ENCODE assay signal across 8 cellular contexts in the genomic region with DNA sequence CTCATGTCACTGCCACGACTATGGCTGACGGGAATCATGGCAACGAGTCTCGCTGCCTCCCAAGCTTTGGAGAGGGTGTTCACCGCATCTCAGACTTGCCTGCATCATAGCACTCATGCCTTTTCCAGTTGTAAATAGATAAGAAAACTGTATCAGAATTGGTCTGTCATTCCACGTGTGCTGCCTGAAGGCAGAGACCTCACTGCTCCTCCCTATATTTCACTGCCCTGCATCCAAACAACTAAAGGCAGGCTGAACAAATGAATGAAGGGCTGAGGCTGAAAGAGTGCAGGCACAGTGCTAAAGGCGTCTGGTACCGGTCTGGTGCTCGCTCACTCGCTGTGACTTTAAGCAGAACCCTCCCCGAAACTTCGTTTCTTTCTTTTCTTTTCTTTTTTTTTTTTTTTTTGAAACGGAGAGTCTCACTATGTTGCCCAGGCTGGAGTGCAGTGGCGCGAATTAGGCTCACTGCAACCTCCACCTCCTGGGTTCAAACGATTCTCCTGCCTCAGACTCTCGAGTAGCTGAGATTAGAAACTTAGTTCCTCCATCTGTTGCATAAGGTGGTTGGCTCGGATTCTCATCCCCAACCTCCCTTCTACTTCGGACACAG. TPM values are rescaled to one million over a fixed set of nuclear protein-coding genes. Genes with fewer than 3 reads are reported as not detected.
DNase-seq lines count a peak whose midpoint lies in the region; ATAC-seq and TF ChIP-seq lines count a peak whose summit lies in the region.

No MANE protein-coding gene starts in this region.

- POLR2A ChIA-PET in T-cell (lab: Charles Lee): interaction anchor here (0.6 to 1.4 kb wide), 5 partner anchors 25 to 697 kb away, joined by 3 to 12 read pairs (median 4); partner anchors contain the start of genes HECTD3 (in 1 of the 2) and UROD (in 1 of the 2)

- no peak for TF ChIP-seq EP300 in gastroesophageal sphincter (IDR thresholded peaks at IDR 0.05)

- TF ChIP-seq CTCF in CD14-positive monocyte (IDR thresholded peaks at IDR 0.05): no peak
- no peak for TF ChIP-seq CTCF in gastroesophageal sphincter (IDR thresholded peaks at IDR 0.05)

- TF ChIP-seq POLR2A in gastroesophageal sphincter (IDR thresholded peaks at IDR 0.05): no peak

- peaks cover 0 to 44% (median 8%) of the 10 kb centered on the region in 3 donors for H3K4me1 ChIP-seq in gastroesophageal sphincter

- peaks cover 0 to 2% (median 0%) of the 10 kb centered on the region in 7 donors for H3K9me3 Mint-ChIP-seq in CD14-positive monocyte
- H3K9me3 Mint-ChIP-seq in T-cell: no peaks in the 10 kb centered on the region

- H3K9me3 ChIP-seq in gastroesophageal sphincter: no peaks in the 10 kb centered on the region

- H3K27ac Mint-ChIP-seq in CD14-positive monocyte (peak overlapping the region; percentile 89 to 98 (median 94)), T-cell (peak overlapping the region; percentile 92 to 93)

- H3K27me3 Mint-ChIP-seq in CD14-positive monocyte (ENCODE audit: low read depth in 3 of 3) (no peaks in the 10 kb centered on the region), T-cell (no peaks in the 10 kb centered on the region)

- H3K4me3 Mint-ChIP-seq in CD14-positive monocyte: peak overlapping the region; percentile 98
- peak overlapping the region; percentile 95 to 99 (median 99) for H3K4me3 Mint-ChIP-seq in T-cell

- 2 to 13% methylated on average over 5 to 14 of the region's 19 CpGs for WGBS in gastroesophageal sphincter (ENCODE audit: low coverage in 1 of 2), 2 donors

- H3K27ac ChIP-seq in gastroesophageal sphincter: peak overlapping the region; percentile 27 to 79 (median 77)

- H3K36me3 Mint-ChIP-seq in CD14-positive monocyte (peaks cover 5 to 7% of the 10 kb centered on the region in 2 donors), T-cell (peaks cover 4% of the 10 kb centered on the region)

- peaks cover 0 to 8% of the 10 kb centered on the region in 2 donors for H3K36me3 ChIP-seq in gastroesophageal sphincter

- H3K27me3 ChIP-seq in gastroesophageal sphincter: no peaks in the 10 kb centered on the region

- H3K4me1 Mint-ChIP-seq in CD14-positive monocyte (peaks cover 16% of the 10 kb centered on the region), T-cell (peaks cover 22 to 28% (median 27%) of the 10 kb centered on the region in 3 donors)

- ATAC-seq in GM21717 (IDR thresholded peaks at IDR 0.05; ENCODE audit: unreplicated experiment) (peak; percentile 6), T-cell (replicated peaks in 1 of 4) (peak in 1 of 4 experiments; percentile 1), gastroesophageal sphincter (peak; percentile 73), HG03039 (IDR thresholded peaks at IDR 0.05; ENCODE audit: unreplicated experiment) (no peak)

- intact Hi-C loops in CD14-positive monocyte (cut with micrococcal nuclease): loop anchor here (2.0 to 10.0 kb wide), 2 partner anchors 27 to 211 kb away; partner anchors contain the start of genes RPS8 (in 1 of the 2) and UROD (in 1 of the 2)

- CTCF ChIA-PET in T-cell (lab: Charles Lee): interaction anchor here (0.7 to 2.8 kb wide), 12 partner anchors 9 to 514 kb away, joined by 3 to 18 read pairs (median 3); partner anchors contain the start of genes CCDC163 (in 1 of the 2), HECTD3 (in 1 of the 2), MMACHC (in 1 of the 2) and MUTYH (in 1 of the 2)

- peak overlapping the region; percentile 70 to 89 for H3K4me3 ChIP-seq in gastroesophageal sphincter
- H3K4me3 ChIP-seq in skeletal muscle cell (ENCODE audit: low read depth, low read length): peak overlapping the region; percentile 91

- DNase-seq in CD14-positive monocyte (ENCODE audit: low spot score) (no peak), T-cell (no peak), skeletal muscle cell (ENCODE audit: low read depth) (no peak), NCI-H2196 (lab: John Stamatoyannopoulos, UW; ENCODE audit: unreplicated experiment) (no peak), ureter (ENCODE audit: low spot score) (no peak)

RNA-seq across cellular contexts. Expression of gene EIF2B3, which starts 0.5 kb away (rescaled TPM):
- 10 to 100 TPM; 14.7 to 18.0 TPM for polyA plus RNA-seq in CD14-positive monocyte
- total RNA-seq in T-cell (10 to 100 TPM; 14.6 to 18.3 (median 15.5) TPM), gastroesophageal sphincter (10 to 100 TPM; 19.9 to 30.4 (median 24.0) TPM), ureter (28.6 TPM)

RNA-seq across cellular contexts. Expression of gene HECTD3, which starts 25.3 kb away (rescaled TPM):
- 10 to 100 TPM; 13.9 to 16.7 TPM for polyA plus RNA-seq in CD14-positive monocyte
- total RNA-seq in T-cell: 10 to 100 TPM; 41.5 to 59.8 (median 55.4) TPM
- 10 to 100 TPM; 27.7 to 48.6 (median 37.5) TPM for total RNA-seq in gastroesophageal sphincter
- 47.7 TPM for total RNA-seq in ureter

RNA-seq across cellular contexts. Expression of gene UROD, which starts 26.2 kb away (rescaled TPM):
- 100 to 1,000 TPM; 108 to 115 TPM for polyA plus RNA-seq in CD14-positive monocyte
- total RNA-seq in T-cell: 10 to 100 TPM; 52.0 to 58.6 (median 57.3) TPM
- 100 to 1,000 TPM in 2 of 4 donors, 10 to 100 TPM in 2; 81.8 to 115 (median 98.3) TPM for total RNA-seq in gastroesophageal sphincter
- total RNA-seq in ureter: 60.8 TPM
